In the genomic region with DNA sequence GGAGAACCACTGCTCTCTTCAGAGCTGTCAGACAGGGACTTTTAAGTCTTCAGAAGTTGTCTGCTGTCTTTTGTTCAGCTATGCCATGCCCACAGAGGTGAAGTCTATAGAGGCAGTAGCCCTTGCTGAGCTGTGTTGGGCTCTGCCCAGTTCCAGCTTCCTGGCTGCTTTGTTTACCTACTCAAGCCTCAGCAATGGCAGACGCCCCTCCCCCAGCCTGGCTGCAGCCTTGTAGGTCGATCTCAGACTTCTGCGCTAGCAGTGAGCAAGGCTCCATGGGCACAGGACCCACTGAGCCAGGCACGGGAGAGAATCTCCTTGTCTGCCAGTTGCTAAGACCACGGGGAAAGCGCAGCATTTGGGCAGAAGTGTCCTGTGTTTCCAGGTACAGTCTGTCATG, we compare ENCODE assay signal across 2 cellular contexts.
TF ChIP-seq lines count a peak whose summit lies in the region.

No MANE protein-coding gene starts in this region.

TF ChIP-seq in GM23338, 12 proteins besides CTCF, POLR2A, EP300 and RAD21 (continues in another document):
- TF ChIP-seq, protein P1, sequence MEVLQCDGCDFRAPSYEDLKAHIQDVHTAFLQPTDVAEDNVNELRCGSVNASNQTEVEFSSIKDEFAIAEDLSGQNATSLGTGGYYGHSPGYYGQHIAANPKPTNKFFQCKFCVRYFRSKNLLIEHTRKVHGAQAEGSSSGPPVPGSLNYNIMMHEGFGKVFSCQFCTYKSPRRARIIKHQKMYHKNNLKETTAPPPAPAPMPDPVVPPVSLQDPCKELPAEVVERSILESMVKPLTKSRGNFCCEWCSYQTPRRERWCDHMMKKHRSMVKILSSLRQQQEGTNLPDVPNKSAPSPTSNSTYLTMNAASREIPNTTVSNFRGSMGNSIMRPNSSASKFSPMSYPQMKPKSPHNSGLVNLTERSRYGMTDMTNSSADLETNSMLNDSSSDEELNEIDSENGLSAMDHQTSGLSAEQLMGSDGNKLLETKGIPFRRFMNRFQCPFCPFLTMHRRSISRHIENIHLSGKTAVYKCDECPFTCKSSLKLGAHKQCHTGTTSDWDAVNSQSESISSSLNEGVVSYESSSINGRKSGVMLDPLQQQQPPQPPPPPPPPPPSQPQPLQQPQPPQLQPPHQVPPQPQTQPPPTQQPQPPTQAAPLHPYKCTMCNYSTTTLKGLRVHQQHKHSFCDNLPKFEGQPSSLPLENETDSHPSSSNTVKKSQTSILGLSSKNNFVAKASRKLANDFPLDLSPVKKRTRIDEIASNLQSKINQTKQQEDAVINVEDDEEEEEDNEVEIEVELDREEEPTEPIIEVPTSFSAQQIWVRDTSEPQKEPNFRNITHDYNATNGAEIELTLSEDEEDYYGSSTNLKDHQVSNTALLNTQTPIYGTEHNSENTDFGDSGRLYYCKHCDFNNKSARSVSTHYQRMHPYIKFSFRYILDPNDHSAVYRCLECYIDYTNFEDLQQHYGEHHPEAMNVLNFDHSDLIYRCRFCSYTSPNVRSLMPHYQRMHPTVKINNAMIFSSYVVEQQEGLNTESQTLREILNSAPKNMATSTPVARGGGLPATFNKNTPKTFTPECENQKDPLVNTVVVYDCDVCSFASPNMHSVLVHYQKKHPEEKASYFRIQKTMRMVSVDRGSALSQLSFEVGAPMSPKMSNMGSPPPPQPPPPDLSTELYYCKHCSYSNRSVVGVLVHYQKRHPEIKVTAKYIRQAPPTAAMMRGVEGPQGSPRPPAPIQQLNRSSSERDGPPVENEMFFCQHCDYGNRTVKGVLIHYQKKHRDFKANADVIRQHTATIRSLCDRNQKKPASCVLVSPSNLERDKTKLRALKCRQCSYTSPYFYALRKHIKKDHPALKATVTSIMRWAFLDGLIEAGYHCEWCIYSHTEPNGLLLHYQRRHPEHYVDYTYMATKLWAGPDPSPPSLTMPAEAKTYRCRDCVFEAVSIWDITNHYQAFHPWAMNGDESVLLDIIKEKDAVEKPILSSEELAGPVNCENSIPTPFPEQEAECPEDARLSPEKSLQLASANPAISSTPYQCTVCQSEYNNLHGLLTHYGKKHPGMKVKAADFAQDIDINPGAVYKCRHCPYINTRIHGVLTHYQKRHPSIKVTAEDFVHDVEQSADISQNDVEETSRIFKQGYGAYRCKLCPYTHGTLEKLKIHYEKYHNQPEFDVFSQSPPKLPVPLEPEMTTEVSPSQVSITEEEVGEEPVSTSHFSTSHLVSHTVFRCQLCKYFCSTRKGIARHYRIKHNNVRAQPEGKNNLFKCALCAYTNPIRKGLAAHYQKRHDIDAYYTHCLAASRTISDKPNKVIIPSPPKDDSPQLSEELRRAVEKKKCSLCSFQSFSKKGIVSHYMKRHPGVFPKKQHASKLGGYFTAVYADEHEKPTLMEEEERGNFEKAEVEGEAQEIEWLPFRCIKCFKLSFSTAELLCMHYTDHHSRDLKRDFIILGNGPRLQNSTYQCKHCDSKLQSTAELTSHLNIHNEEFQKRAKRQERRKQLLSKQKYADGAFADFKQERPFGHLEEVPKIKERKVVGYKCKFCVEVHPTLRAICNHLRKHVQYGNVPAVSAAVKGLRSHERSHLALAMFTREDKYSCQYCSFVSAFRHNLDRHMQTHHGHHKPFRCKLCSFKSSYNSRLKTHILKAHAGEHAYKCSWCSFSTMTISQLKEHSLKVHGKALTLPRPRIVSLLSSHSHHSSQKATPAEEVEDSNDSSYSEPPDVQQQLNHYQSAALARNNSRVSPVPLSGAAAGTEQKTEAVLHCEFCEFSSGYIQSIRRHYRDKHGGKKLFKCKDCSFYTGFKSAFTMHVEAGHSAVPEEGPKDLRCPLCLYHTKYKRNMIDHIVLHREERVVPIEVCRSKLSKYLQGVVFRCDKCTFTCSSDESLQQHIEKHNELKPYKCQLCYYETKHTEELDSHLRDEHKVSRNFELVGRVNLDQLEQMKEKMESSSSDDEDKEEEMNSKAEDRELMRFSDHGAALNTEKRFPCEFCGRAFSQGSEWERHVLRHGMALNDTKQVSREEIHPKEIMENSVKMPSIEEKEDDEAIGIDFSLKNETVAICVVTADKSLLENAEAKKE (CRISPR knock-in tag; IDR thresholded peaks at IDR 0.05) = no peak
- TF ChIP-seq, protein P2, sequence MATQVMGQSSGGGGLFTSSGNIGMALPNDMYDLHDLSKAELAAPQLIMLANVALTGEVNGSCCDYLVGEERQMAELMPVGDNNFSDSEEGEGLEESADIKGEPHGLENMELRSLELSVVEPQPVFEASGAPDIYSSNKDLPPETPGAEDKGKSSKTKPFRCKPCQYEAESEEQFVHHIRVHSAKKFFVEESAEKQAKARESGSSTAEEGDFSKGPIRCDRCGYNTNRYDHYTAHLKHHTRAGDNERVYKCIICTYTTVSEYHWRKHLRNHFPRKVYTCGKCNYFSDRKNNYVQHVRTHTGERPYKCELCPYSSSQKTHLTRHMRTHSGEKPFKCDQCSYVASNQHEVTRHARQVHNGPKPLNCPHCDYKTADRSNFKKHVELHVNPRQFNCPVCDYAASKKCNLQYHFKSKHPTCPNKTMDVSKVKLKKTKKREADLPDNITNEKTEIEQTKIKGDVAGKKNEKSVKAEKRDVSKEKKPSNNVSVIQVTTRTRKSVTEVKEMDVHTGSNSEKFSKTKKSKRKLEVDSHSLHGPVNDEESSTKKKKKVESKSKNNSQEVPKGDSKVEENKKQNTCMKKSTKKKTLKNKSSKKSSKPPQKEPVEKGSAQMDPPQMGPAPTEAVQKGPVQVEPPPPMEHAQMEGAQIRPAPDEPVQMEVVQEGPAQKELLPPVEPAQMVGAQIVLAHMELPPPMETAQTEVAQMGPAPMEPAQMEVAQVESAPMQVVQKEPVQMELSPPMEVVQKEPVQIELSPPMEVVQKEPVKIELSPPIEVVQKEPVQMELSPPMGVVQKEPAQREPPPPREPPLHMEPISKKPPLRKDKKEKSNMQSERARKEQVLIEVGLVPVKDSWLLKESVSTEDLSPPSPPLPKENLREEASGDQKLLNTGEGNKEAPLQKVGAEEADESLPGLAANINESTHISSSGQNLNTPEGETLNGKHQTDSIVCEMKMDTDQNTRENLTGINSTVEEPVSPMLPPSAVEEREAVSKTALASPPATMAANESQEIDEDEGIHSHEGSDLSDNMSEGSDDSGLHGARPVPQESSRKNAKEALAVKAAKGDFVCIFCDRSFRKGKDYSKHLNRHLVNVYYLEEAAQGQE (IDR thresholded peaks at IDR 0.05; ENCODE audit: unreplicated experiment) = no peak
- no peak for TF ChIP-seq JUNB (IDR thresholded peaks at IDR 0.05; ENCODE audit: unreplicated experiment)
- TF ChIP-seq ZNF114 (CRISPR knock-in tag; IDR thresholded peaks at IDR 0.05) = no peak
- TF ChIP-seq NANOG (IDR thresholded peaks at IDR 0.05; ENCODE audit: borderline replicate concordance) = no peak
- no peak for TF ChIP-seq EZH2phosphoT487 (IDR thresholded peaks at IDR 0.05; ENCODE audit: unreplicated experiment)
- TF ChIP-seq CREB1 (CRISPR knock-in tag; IDR thresholded peaks at IDR 0.05; ENCODE audit: low read depth) = no peak
- no peak for TF ChIP-seq EZH2 (IDR thresholded peaks at IDR 0.05; ENCODE audit: low read depth, unreplicated experiment)
- no peak for TF ChIP-seq STAT1 (IDR thresholded peaks at IDR 0.05; ENCODE audit: unreplicated experiment)
- no peak for TF ChIP-seq POLR2AphosphoS5 (IDR thresholded peaks at IDR 0.05; ENCODE audit: low read depth)

TF ChIP-seq in H1, 55 proteins besides CTCF, POLR2A, EP300 and RAD21:
- TF ChIP-seq RNF2 (IDR thresholded peaks at IDR 0.05; ENCODE audit: borderline replicate concordance, low read depth, low read length, missing control alignments, poor library complexity, severe bottlenecking) (no peak), SUZ12 (IDR thresholded peaks at IDR 0.05; ENCODE audit: low read length) (no peak), POU5F1 (IDR thresholded peaks at IDR 0.05; ENCODE audit: low read depth, low read length) (no peak), ASH2L (IDR thresholded peaks at IDR 0.05; ENCODE audit: low read length) (no peak), KDM4A (IDR thresholded peaks at IDR 0.05; ENCODE audit: low read depth, low read length, severe bottlenecking) (no peak), BCL11A (IDR thresholded peaks at IDR 0.05; ENCODE audit: low read depth in 2 of 2, low read length in 2 of 2) (no peak), NANOG (IDR thresholded peaks at IDR 0.05; ENCODE audit: insufficient read depth, low read depth, low read length, poor library complexity, severe bottlenecking) (no peak), TAF1 (IDR thresholded peaks at IDR 0.05; ENCODE audit: low read depth, low read length) (no peak), GABPA (IDR thresholded peaks at IDR 0.05; ENCODE audit: borderline replicate concordance, insufficient read depth, low read length) (no peak), KDM5A (IDR thresholded peaks at IDR 0.05; ENCODE audit: low read length) (no peak), CBX8 (IDR thresholded peaks at IDR 0.05; ENCODE audit: borderline replicate concordance, low read depth, low read length) (no peak), MAFK (IDR thresholded peaks at IDR 0.05; ENCODE audit: low read depth, low read length) (no peak), NRF1 (IDR thresholded peaks at IDR 0.05; ENCODE audit: low read depth, low read length) (no peak), SIN3A (conservative IDR thresholded peaks at IDR 0.05 in 1 of 2, IDR thresholded peaks at IDR 0.05 in 1 of 2; ENCODE audit: low read depth in 1 of 2, low read length in 2 of 2) (no peak), CBX5 (IDR thresholded peaks at IDR 0.05; ENCODE audit: low read depth, low read length) (no peak), GTF2F1 (IDR thresholded peaks at IDR 0.05; ENCODE audit: borderline replicate concordance, low read depth, low read length) (no peak), SRF (IDR thresholded peaks at IDR 0.05; ENCODE audit: low read depth, low read length) (no peak)
- TF ChIP-seq, protein P3, sequence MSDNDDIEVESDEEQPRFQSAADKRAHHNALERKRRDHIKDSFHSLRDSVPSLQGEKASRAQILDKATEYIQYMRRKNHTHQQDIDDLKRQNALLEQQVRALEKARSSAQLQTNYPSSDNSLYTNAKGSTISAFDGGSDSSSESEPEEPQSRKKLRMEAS (IDR thresholded peaks at IDR 0.05) = no peak
TF ChIP-seq in H1: peak in this region for 0.
